ENCODE assay signal across 8 cellular contexts in genomic region chr1:88983791-88984552, GRCh38. TPM values are rescaled to one million over a fixed set of nuclear protein-coding genes. Genes with fewer than 3 reads are reported as not detected.
DNase-seq lines count a peak whose midpoint lies in the region; ATAC-seq and TF ChIP-seq lines count a peak whose summit lies in the region.

No MANE protein-coding gene starts in this region.

- peak overlapping the region; percentile 12; the same call in 1 of the 2 replicates for H3K9ac ChIP-seq in SK-N-SH

- H3F3A ChIP-seq in SK-N-SH (replicated peaks; ENCODE audit: insufficient read depth), result peaks cover 25% of the 10 kb centered on the region

- H3K4me3 ChIP-seq in Jurkat, Clone E6-1 (ENCODE audit: low read length), result peak overlapping the region; percentile 7; the same call in 1 of the 2 replicates
- H3K4me3 ChIP-seq in SK-N-SH (ENCODE audit: low read depth in 2 of 2, low read length in 1 of 2) (peak overlapping the region in 1 of 2 experiments; percentile 21; a peak in 1 of 4 replicates), left lung (no peak overlapping the region), tibial artery (no peak overlapping the region)

- intact Hi-C loops in left lung (cut with DNase I), result no loop called here
- intact Hi-C loops in tibial artery (cut with DNase I; ENCODE audit: low total_unique reads), result no loop called here

- peak; percentile 27 for DNase-seq in stimulated activated CD4-positive, alpha-beta T cell treated with anti-CD3 and anti-CD28 coated beads, Interleukin-15, amount 100 ng/mL, for 24 hours
- no peak for DNase-seq in stimulated activated CD4-positive, alpha-beta T cell treated with anti-CD3 and anti-CD28 coated beads, Interleukin-1b, Interleukin-23, amount 100 ng/mL, for 48 hours
- peak; percentile 63 for DNase-seq in Jurkat, Clone E6-1 (ENCODE audit: low read depth, low spot score)
- DNase-seq in SK-N-SH (peak; percentile 39), cerebellum (ENCODE audit: low spot score) (peak; percentile 39), left lung (peak in 1 of 2 donors; percentile 59), tibial artery (no peak), COLO668 (lab: John Stamatoyannopoulos, UW; ENCODE audit: unreplicated experiment) (no peak)

- H3K9me3 ChIP-seq in SK-N-SH (no peaks in the 10 kb centered on the region), left lung (no peaks in the 10 kb centered on the region), tibial artery (no peaks in the 10 kb centered on the region)

- peaks cover 85% of the 10 kb centered on the region for H3K79me2 ChIP-seq in SK-N-SH (ENCODE audit: insufficient read depth)

- H3K4me2 ChIP-seq in SK-N-SH, result peak overlapping the region; percentile 44

- TF ChIP-seq EP300 in SK-N-SH (IDR thresholded peaks at IDR 0.05; ENCODE audit: borderline replicate concordance in 1 of 2, low read depth in 1 of 2, low read length in 1 of 2), result no peak

- H3K36me3 ChIP-seq in SK-N-SH (replicated peaks in 1 of 2; ENCODE audit: control insufficient read depth in 1 of 2, insufficient read depth in 2 of 2, low read length in 1 of 2) (peaks cover 27 to 35% of the 10 kb centered on the region in 2 experiments), left lung (peaks cover 0 to 34% of the 10 kb centered on the region in 2 donors), tibial artery (peaks cover 0 to 29% (median 24%) of the 10 kb centered on the region in 3 donors)

- TF ChIP-seq CTCF in SK-N-SH (IDR thresholded peaks at IDR 0.05), result peak; percentile 77
- peak; percentile 48 to 69 for TF ChIP-seq CTCF in left lung (IDR thresholded peaks at IDR 0.05)
- TF ChIP-seq CTCF in tibial artery (IDR thresholded peaks at IDR 0.05), result peak; percentile 47 to 66

- POLR2A ChIA-PET in SK-N-SH (lab: Yijun Ruan, JAX), result interaction anchor here (0.7 kb wide), 1 partner anchor 480 kb away, joined by 4 read pairs; no protein-coding TSS in a partner anchor

- no peaks in the 10 kb centered on the region for H3K27me3 ChIP-seq in SK-N-SH (ENCODE audit: insufficient read depth)
- H3K27me3 ChIP-seq in left lung, result no peaks in the 10 kb centered on the region
- H3K27me3 ChIP-seq in tibial artery, result no peaks in the 10 kb centered on the region

- no peak overlapping the region for H2AFZ ChIP-seq in SK-N-SH (ENCODE audit: low read depth)

- no peaks in the 10 kb centered on the region for H3K9me2 ChIP-seq in SK-N-SH

- H3K27ac ChIP-seq in SK-N-SH (ENCODE audit: low read depth in 2 of 2, low read length in 1 of 2) (peak overlapping the region; percentile 83 to 90), left lung (peak overlapping the region; percentile 47 to 61), tibial artery (peak overlapping the region in 1 of 2 donors; percentile 31)

- WGBS in SK-N-SH (ENCODE audit: low lambda C conversion rate), result 72% methylated on average over 17 of the region's 17 CpGs

- TF ChIP-seq RAD21 in SK-N-SH (IDR thresholded peaks at IDR 0.05; ENCODE audit: low read length), result peak; percentile 74

- CTCF ChIA-PET in SK-N-SH (lab: Yijun Ruan, JAX), result interaction anchor here (0.6 to 3.8 kb wide), 30 partner anchors 10 to 540 kb away, joined by 3 to 44 read pairs (median 4); partner anchors contain the start of gene LRRC8B

- ATAC-seq in left lung, result peak; percentile 82

- H4K20me1 ChIP-seq in SK-N-SH (ENCODE audit: insufficient read depth), result peaks cover 13% of the 10 kb centered on the region; the same call in 1 of the 2 replicates

- H3K4me1 ChIP-seq in SK-N-SH (ENCODE audit: control insufficient read depth in 1 of 2, insufficient read depth in 2 of 2, low read depth in 1 of 2, low read length in 1 of 2), result peaks cover 18 to 44% of the 10 kb centered on the region in 2 experiments
- H3K4me1 ChIP-seq in left lung, result peaks cover 12 to 72% of the 10 kb centered on the region in 2 donors
- H3K4me1 ChIP-seq in tibial artery, result peaks cover 0 to 35% (median 19%) of the 10 kb centered on the region in 4 donors

TF ChIP-seq in SK-N-SH, 30 proteins besides CTCF, POLR2A, EP300 and RAD21 (continues in another document):
- TF ChIP-seq SIN3A (IDR thresholded peaks at IDR 0.05; ENCODE audit: borderline replicate concordance, low read depth, low read length) (no peak), USF1 (IDR thresholded peaks at IDR 0.05; ENCODE audit: borderline replicate concordance, low read depth) (no peak), YY1 (IDR thresholded peaks at IDR 0.05; ENCODE audit: low read depth) (0 out of 2 replicates have a peak, but pooled peaks have one; percentile 51), ZBTB33 (IDR thresholded peaks at IDR 0.05; ENCODE audit: borderline replicate concordance, low read depth) (no peak), PBX3 (IDR thresholded peaks at IDR 0.05) (no peak), SMC3 (IDR thresholded peaks at IDR 0.05; ENCODE audit: low read depth, low read length) (peak; percentile 39), EZH2phosphoT487 (IDR thresholded peaks at IDR 0.05; ENCODE audit: borderline replicate concordance, low read depth) (no peak), MAX (IDR thresholded peaks at IDR 0.05; ENCODE audit: low read depth) (no peak), FOXJ3 (CRISPR knock-in tag; IDR thresholded peaks at IDR 0.05) (no peak), CHD2 (IDR thresholded peaks at IDR 0.05; ENCODE audit: low read length, partially characterized antibody) (peak; percentile 22), GABPA (IDR thresholded peaks at IDR 0.05; ENCODE audit: low read depth) (no peak), RFX5 (IDR thresholded peaks at IDR 0.05; ENCODE audit: low read length) (no peak)

RNA-seq across cellular contexts. Expression of gene KYAT3, which starts 8.5 kb away (rescaled TPM):
- polyA plus RNA-seq in Jurkat, Clone E6-1 (2012; ENCODE audit: insufficient read depth, insufficient read length), result 22.3 TPM
- polyA plus RNA-seq in SK-N-SH (2012; rRNA removed), result 20.8 and 24.4 TPM in 2 replicates
- 30.2 and 40.0 TPM in 2 replicates for polyA plus RNA-seq in SK-N-SH (2012; cell fraction: cytosol; rRNA removed)
- polyA plus RNA-seq in SK-N-SH (2012; cell fraction: nucleus; rRNA removed), result 12.9 and 26.6 TPM in 2 replicates
- 9.5 TPM for total RNA-seq in cerebellum
- 10 to 100 TPM; 16.4 to 20.5 TPM for total RNA-seq in left lung

RNA-seq across cellular contexts. Expression of gene RBMXL1, which starts 8.5 kb away (rescaled TPM):
- 12.2 TPM for polyA plus RNA-seq in Jurkat, Clone E6-1 (2012; ENCODE audit: insufficient read depth, insufficient read length)
- 3.3 and 3.6 TPM in 2 replicates for polyA plus RNA-seq in SK-N-SH (2012; rRNA removed)
- polyA plus RNA-seq in SK-N-SH (2012; cell fraction: cytosol; rRNA removed), result 4.3 and 4.8 TPM in 2 replicates
- 2.9 and 4.3 TPM in 2 replicates for polyA plus RNA-seq in SK-N-SH (2012; cell fraction: nucleus; rRNA removed)
- total RNA-seq in cerebellum (24.2 TPM), left lung (10 to 100 TPM; 15.3 to 16.3 TPM)

RNA-seq across cellular contexts. Expression of gene GBP3, which starts 38.7 kb away (rescaled TPM):
- 11.4 TPM for polyA plus RNA-seq in Jurkat, Clone E6-1 (2012; ENCODE audit: insufficient read depth, insufficient read length)
- polyA plus RNA-seq in SK-N-SH (2012; rRNA removed), result 8.5 and 13.7 TPM in 2 replicates
- 10.7 and 11.7 TPM in 2 replicates for polyA plus RNA-seq in SK-N-SH (2012; cell fraction: cytosol; rRNA removed)
- 10.6 and 18.9 TPM in 2 replicates for polyA plus RNA-seq in SK-N-SH (2012; cell fraction: nucleus; rRNA removed)
- total RNA-seq in cerebellum (0.82 TPM), left lung (10 to 100 TPM; 31.0 to 32.6 TPM)

Comparison
In these comparisons a context has a peak if more than half of its experiments do, and no peak if none do; other contexts are left out.
1. DNase-seq: peak in stimulated activated CD4-positive, alpha-beta T cell treated with anti-CD3 and anti-CD28 coated beads, Interleukin-15, amount 100 ng/mL, for 24 hours (single experiment), Jurkat, Clone E6-1 (single experiment), SK-N-SH (single experiment) and cerebellum (single experiment); none in stimulated activated CD4-positive, alpha-beta T cell treated with anti-CD3 and anti-CD28 coated beads, Interleukin-1b, Interleukin-23, amount 100 ng/mL, for 48 hours (single experiment), tibial artery (0 of 2) and COLO668 (single experiment).
2. RNA of gene GBP3, which starts 38.7 kb away (total RNA-seq): 31.0 to 32.6 TPM in left lung; 0.82 TPM in cerebellum (single experiment); every median in the first group is over 10 times any median in the second.
3. Peak in every context shown above with its lines, with median percentiles within 50 percentile points of each other: CTCF ChIP-seq.